Comparison of ENCODE assay signal across 8 cellular contexts in the genomic region with DNA sequence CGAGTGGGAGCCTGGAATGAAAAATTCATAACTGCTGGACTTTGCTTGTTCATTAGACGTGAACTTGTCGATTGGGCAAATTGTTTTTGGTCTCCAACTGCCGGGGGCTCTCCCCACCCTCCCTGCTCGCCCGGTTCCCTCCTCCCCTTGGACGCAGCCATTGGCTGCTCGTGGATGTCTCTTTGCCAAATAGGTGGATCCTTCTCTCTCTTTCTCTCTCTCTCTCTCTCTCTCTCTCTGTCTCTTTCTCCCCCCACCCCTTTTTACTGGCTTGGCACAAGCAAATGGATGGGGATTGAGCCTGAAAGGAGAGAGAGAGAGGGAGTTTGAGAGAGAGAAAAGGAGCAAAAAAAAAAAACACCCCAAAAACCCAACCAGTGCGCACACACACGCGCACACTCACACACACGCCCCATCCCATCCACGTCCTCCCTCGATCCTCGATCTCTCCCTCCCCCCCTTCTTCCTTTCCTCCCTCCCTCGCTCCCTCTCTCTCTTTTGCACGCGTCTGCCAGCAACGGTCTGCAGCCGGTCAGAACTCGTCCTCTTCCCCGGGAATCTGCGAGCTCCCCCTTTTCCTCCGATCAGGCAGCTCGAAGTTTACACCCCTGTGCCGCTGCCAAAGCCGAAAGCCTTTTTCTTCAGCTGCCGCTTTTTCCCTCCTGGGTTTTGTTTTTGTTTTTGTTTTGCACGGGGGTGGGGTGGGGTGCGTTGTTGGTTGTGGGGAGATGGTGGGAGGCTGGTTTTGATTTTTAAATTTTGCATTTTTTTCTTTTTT. TPM values are rescaled to one million over a fixed set of nuclear protein-coding genes. Genes with fewer than 3 reads are reported as not detected.
DNase-seq lines count a peak whose midpoint lies in the region; ATAC-seq and TF ChIP-seq lines count a peak whose summit lies in the region.

No MANE protein-coding gene starts in this region.

- H3K4me1 Mint-ChIP-seq in T-helper 2 cell treated with Interferon-gamma antibody and Interleukin-4, amounts not matched to agents 5 μg/mL and 100 μg/mL, for 36 hours (ENCODE audit: low read depth): peaks cover 11% of the 10 kb centered on the region
- H3K4me1 Mint-ChIP-seq in activated T-helper 17 cell treated with anti-CD3 and anti-CD28 coated beads, Interleukin-2, amount 50 U/mL, for 72 hours: peaks cover 4% of the 10 kb centered on the region
- peaks cover 55% of the 10 kb centered on the region for H3K4me1 Mint-ChIP-seq in osteocyte (ENCODE audit: unreplicated experiment)

- H3K27ac ChIP-seq in gastroesophageal sphincter: peak overlapping the region; percentile 92 to 98 (median 95)

- peaks cover 0 to 4% of the 10 kb centered on the region in 2 donors for H3K36me3 ChIP-seq in gastroesophageal sphincter

- peak in 1 of 2 donors; percentile 10 for TF ChIP-seq POLR2A in gastroesophageal sphincter (IDR thresholded peaks at IDR 0.05)
- TF ChIP-seq POLR2A in GM18505 (IDR thresholded peaks at IDR 0.05; ENCODE audit: borderline replicate concordance, extremely low read depth, insufficient read depth, insufficient read length): no peak

- 0% methylated on average over 9 to 20 of the region's 30 CpGs for WGBS in gastroesophageal sphincter (ENCODE audit: low coverage in 1 of 2), 2 donors

- no peak for ATAC-seq in activated T-helper 17 cell treated with anti-CD3 and anti-CD28 coated beads, Interleukin-2, amount 50 U/mL, for 72 hours (replicated peaks)
- ATAC-seq in gastroesophageal sphincter (peak; percentile 90), GM18505 (IDR thresholded peaks at IDR 0.05; ENCODE audit: unreplicated experiment) (no peak), GM19023 (IDR thresholded peaks at IDR 0.05; ENCODE audit: unreplicated experiment) (no peak)

- peaks cover 28 to 98% (median 62%) of the 10 kb centered on the region in 3 donors for H3K4me1 ChIP-seq in gastroesophageal sphincter

- no peaks in the 10 kb centered on the region for H3K36me3 Mint-ChIP-seq in T-helper 2 cell treated with Interferon-gamma antibody and Interleukin-4, amounts not matched to agents 5 μg/mL and 100 μg/mL, for 36 hours (ENCODE audit: low read depth)
- H3K36me3 Mint-ChIP-seq in activated T-helper 17 cell treated with anti-CD3 and anti-CD28 coated beads, Interleukin-2, amount 50 U/mL, for 72 hours (ENCODE audit: low read depth): no peaks in the 10 kb centered on the region
- peaks cover 30% of the 10 kb centered on the region for H3K36me3 Mint-ChIP-seq in osteocyte (ENCODE audit: unreplicated experiment)

- no peak for TF ChIP-seq EP300 in gastroesophageal sphincter (IDR thresholded peaks at IDR 0.05)

- no peak for DNase-seq in T-helper 2 cell treated with Interferon-gamma antibody and Interleukin-4, amounts not matched to agents 5 μg/mL and 100 μg/mL, for 36 hours (ENCODE audit: low spot score)
- DNase-seq in T-helper 2 cell: no peak
- peak; percentile 35 for DNase-seq in NCI-H146 (lab: John Stamatoyannopoulos, UW)
- DNase-seq in osteocyte (ENCODE audit: extremely low spot score, unreplicated experiment): no peak

- no peak for TF ChIP-seq CTCF in gastroesophageal sphincter (IDR thresholded peaks at IDR 0.05)
- no peak for TF ChIP-seq CTCF in osteocyte (IDR thresholded peaks at IDR 0.05)

- peaks cover 66% of the 10 kb centered on the region for H3K27me3 Mint-ChIP-seq in T-helper 2 cell treated with Interferon-gamma antibody and Interleukin-4, amounts not matched to agents 5 μg/mL and 100 μg/mL, for 36 hours (ENCODE audit: low read depth)
- peaks cover 34% of the 10 kb centered on the region for H3K27me3 Mint-ChIP-seq in activated T-helper 17 cell treated with anti-CD3 and anti-CD28 coated beads, Interleukin-2, amount 50 U/mL, for 72 hours
- H3K27me3 Mint-ChIP-seq in osteocyte (ENCODE audit: unreplicated experiment): peaks cover 60% of the 10 kb centered on the region

- H3K27me3 ChIP-seq in gastroesophageal sphincter: no peaks in the 10 kb centered on the region

- H3K9me3 Mint-ChIP-seq in T-helper 2 cell treated with Interferon-gamma antibody and Interleukin-4, amounts not matched to agents 5 μg/mL and 100 μg/mL, for 36 hours: no peaks in the 10 kb centered on the region
- H3K9me3 Mint-ChIP-seq in activated T-helper 17 cell treated with anti-CD3 and anti-CD28 coated beads, Interleukin-2, amount 50 U/mL, for 72 hours: no peaks in the 10 kb centered on the region
- no peaks in the 10 kb centered on the region for H3K9me3 Mint-ChIP-seq in osteocyte (ENCODE audit: unreplicated experiment)

- H3K4me3 Mint-ChIP-seq in T-helper 2 cell treated with Interferon-gamma antibody and Interleukin-4, amounts not matched to agents 5 μg/mL and 100 μg/mL, for 36 hours: peak overlapping the region; percentile 71
- H3K4me3 Mint-ChIP-seq in activated T-helper 17 cell treated with anti-CD3 and anti-CD28 coated beads, Interleukin-2, amount 50 U/mL, for 72 hours: peak overlapping the region; percentile 43
- peak overlapping the region; percentile 70 for H3K4me3 Mint-ChIP-seq in osteocyte (ENCODE audit: unreplicated experiment)

- no peak overlapping the region for H3K27ac Mint-ChIP-seq in T-helper 2 cell treated with Interferon-gamma antibody and Interleukin-4, amounts not matched to agents 5 μg/mL and 100 μg/mL, for 36 hours
- no peak overlapping the region for H3K27ac Mint-ChIP-seq in activated T-helper 17 cell treated with anti-CD3 and anti-CD28 coated beads, Interleukin-2, amount 50 U/mL, for 72 hours
- H3K27ac Mint-ChIP-seq in osteocyte (ENCODE audit: unreplicated experiment): peak overlapping the region; percentile 94

- peak overlapping the region; percentile 35 to 49 for H3K4me3 ChIP-seq in gastroesophageal sphincter

- H3K9me3 ChIP-seq in gastroesophageal sphincter: no peaks in the 10 kb centered on the region

RNA-seq across cellular contexts. Expression of a gene that starts 27.8 kb away (rescaled TPM):
- total RNA-seq in activated T-helper 17 cell treated with anti-CD3 and anti-CD28 coated beads, Interleukin-2, amount 50 U/mL, for 72 hours: 1 to 10 TPM in 1 of 2 donors, under 1 TPM in 1; 0.43 to 1.1 TPM
- total RNA-seq in gastroesophageal sphincter (100 to 1,000 TPM in 1 of 4 donors, 10 to 100 TPM in 3; 44.7 to 145 (median 72.4) TPM), osteocyte (87.0 and 93.7 TPM in 2 replicates)

RNA-seq across cellular contexts. Expression of a gene that starts 53.7 kb away (rescaled TPM):
- total RNA-seq in activated T-helper 17 cell treated with anti-CD3 and anti-CD28 coated beads, Interleukin-2, amount 50 U/mL, for 72 hours: under 1 TPM; 0.30 to 0.40 TPM
- total RNA-seq in gastroesophageal sphincter (under 1 TPM in 1 of 4 donors, not detected in 3; 0.35 TPM), osteocyte (not detected in 2 replicates)

Comparison
In these comparisons a context has a peak if more than half of its experiments do, and no peak if none do; other contexts are left out.
1. RNA of a gene that starts 27.8 kb away (total RNA-seq): 87.0 to 93.7 TPM in osteocyte and 44.7 to 145 TPM in gastroesophageal sphincter; 0.43 to 1.1 TPM in activated T-helper 17 cell treated with anti-CD3 and anti-CD28 coated beads, Interleukin-2, amount 50 U/mL, for 72 hours; every median in the first group is over 10 times any median in the second.
2. Peak in every context shown above with its lines, with median percentiles within 50 percentile points of each other: H3K4me3 Mint-ChIP-seq.